In genomic region chr3:171932153-171932567, GRCh38 we compare ENCODE assay signal across 24 cellular contexts.
A peak's percentile ranks its signal among the peaks of the same experiment; 100 is the strongest.
DNase-seq lines count a peak whose midpoint lies in the region; ATAC-seq and TF ChIP-seq lines count a peak whose summit lies in the region.
"Had no signal": no experiment of that assay in that cellular context is flagged by ENCODE, and none has a peak within 500 bp of the region (broad histone marks: within the 10 kb centered on the region; RNA-seq: fewer than 3 reads in every experiment).

No MANE protein-coding gene starts in this region.

- H2BK20ac ChIP-seq in IMR-90 (ENCODE audit: low read depth, low read length): no peak overlapping the region

- no TSS peak for BruUV-seq in IMR-90 (replicated peaks; lab: Mats Ljungman, UMichigan)

- H3K36me3 ChIP-seq in IMR-90 (ENCODE audit: control insufficient read depth, insufficient read depth, low read length) (no peaks in the 10 kb centered on the region), smooth muscle cell (ENCODE audit: low read depth) (no peaks in the 10 kb centered on the region)
- H3K36me3 ChIP-seq: pancreas, thyroid gland had no signal

- no peaks in the 10 kb centered on the region for H3K9me1 ChIP-seq in IMR-90 (ENCODE audit: insufficient read depth, low read length)

- dilution Hi-C loops in IMR-90 (cut with HindIII; ENCODE audit: low sequenced_read_pairs, unreplicated experiment): no loop called here

- H3K27me3 ChIP-seq in IMR-90 (ENCODE audit: control insufficient read depth, insufficient read depth, low read length) (no peaks in the 10 kb centered on the region), smooth muscle cell (ENCODE audit: low read depth) (no peaks in the 10 kb centered on the region)
- H3K27me3 ChIP-seq: pancreas, thyroid gland had no signal

- no CpG with 5 or more reads among the region's 9 CpGs for WGBS in IMR-90 (ENCODE audit: extremely low coverage in 2 of 2, insufficient read length in 1 of 2), 2 experiments
- WGBS in smooth muscle cell (ENCODE audit: low lambda C conversion rate): 48% methylated on average over 9 of the region's 9 CpGs

- no peak overlapping the region for H3K23ac ChIP-seq in IMR-90 (ENCODE audit: low read depth, low read length)

- H2BK120ac ChIP-seq in IMR-90 (ENCODE audit: low read depth, low read length): no peak overlapping the region

- no peak for TF ChIP-seq POLR2A in IMR-90 (IDR thresholded peaks at IDR 0.05; ENCODE audit: low read depth, low read length)

- intact Hi-C loops in IMR-90 (cut with micrococcal nuclease): no loop called here

- no peak overlapping the region for H3K14ac ChIP-seq in IMR-90 (replicated peaks; ENCODE audit: low read depth, low read length)

- H3K4me1 ChIP-seq in IMR-90 (ENCODE audit: control insufficient read depth, insufficient read depth, low read length) (0 out of 2 replicates have a peak, but pooled peaks cover 1% of the 10 kb centered on the region), smooth muscle cell (ENCODE audit: low read depth) (peaks cover 3% of the 10 kb centered on the region)
- H3K4me1 ChIP-seq: thyroid gland had no signal

- no peak overlapping the region for H4K91ac ChIP-seq in IMR-90 (ENCODE audit: insufficient read depth, low read depth, low read length)

- H3K4me2 ChIP-seq in IMR-90 (ENCODE audit: low read depth, low read length): no peak overlapping the region
- peak overlapping the region; percentile 83 for H3K4me2 ChIP-seq in smooth muscle cell
- H3K4me2 ChIP-seq: KMS-11 had no signal

- H2AFZ ChIP-seq in IMR-90 (replicated peaks; ENCODE audit: low read length, poor library complexity) (peak overlapping the region; percentile 69), smooth muscle cell (ENCODE audit: low read depth) (peak overlapping the region; percentile 87)

- no peak for TF ChIP-seq CTCF in IMR-90 (conservative IDR thresholded peaks at IDR 0.05; ENCODE audit: low read depth, low read length)
- TF ChIP-seq CTCF in smooth muscle cell (IDR thresholded peaks at IDR 0.05; ENCODE audit: borderline replicate concordance, insufficient read depth, poor library complexity, severe bottlenecking): no peak

- no peak overlapping the region for H3K4ac ChIP-seq in IMR-90 (ENCODE audit: low read depth, low read length)

- H2AK9ac ChIP-seq in IMR-90 (replicated peaks; ENCODE audit: low read depth, low read length, poor library complexity): no peak overlapping the region

- no peak overlapping the region for H3K56ac ChIP-seq in IMR-90 (ENCODE audit: extremely low read depth, insufficient read depth, low read length)

- CTCF ChIA-PET in IMR-90 (lab: Yijun Ruan, JAX): no interaction called here

- peaks cover 7% of the 10 kb centered on the region for H3F3A ChIP-seq in smooth muscle cell (ENCODE audit: low read depth)

- H4K8ac ChIP-seq in IMR-90 (ENCODE audit: low read depth in 2 of 2, low read length in 2 of 2): no peak overlapping the region

- no peak for DNase-seq in IMR-90
- peak; percentile 44 for DNase-seq in NOMO-1 treated with dmso at 0.1 percent for 144 hours (lab: John Stamatoyannopoulos, UW; ENCODE audit: unreplicated experiment)
- no peak for DNase-seq in left lobe of liver (ENCODE audit: low spot score)
- DNase-seq in smooth muscle cell (lab: John Stamatoyannopoulos, UW; ENCODE audit: unreplicated experiment): no peak
- no peak for DNase-seq in NCI-H1417 treated with DMSO at 0.1 percent for 48 hours (lab: John Stamatoyannopoulos, UW)
- DNase-seq: activated B cell treated with CpG ODN at 0.5 μM for 24 hours; activated CD4-positive, alpha-beta T cell treated with anti-CD3 and anti-CD28 coated beads, Interleukin-2, amount 50 U/mL, for 4 hours; activated CD8-positive, alpha-beta memory T cell treated with anti-CD3 and anti-CD28 coated beads, Interleukin-2, amount 50 U/mL, for 4 hours; CD4-positive, CD25-positive, alpha-beta regulatory T cell; EL; glutamatergic neuron; naive thymus-derived CD8-positive, alpha-beta T cell; NCI-H187; NCI-H69; pancreas; Right ventricle myocardium superior; stimulated activated naive CD8-positive, alpha-beta T cell treated with anti-CD3 and anti-CD28 coated beads, Interleukin-15, Interleukin-2, amounts not matched to agents 100 U/mL and 50 U/mL, for 24 hours; SW 1271; T1000; thyroid gland had no signal

- H2AK5ac ChIP-seq in IMR-90 (ENCODE audit: low read depth, low read length): no peak overlapping the region

- H3K79me1 ChIP-seq in IMR-90 (ENCODE audit: low read depth in 1 of 2, low read length in 2 of 2): no peaks in the 10 kb centered on the region

- no peak overlapping the region for H3K4me3 ChIP-seq in IMR-90 (ENCODE audit: insufficient read depth, low read depth, low read length)
- H3K4me3 ChIP-seq in smooth muscle cell: peak overlapping the region; percentile 27
- H3K4me3 ChIP-seq: pancreas, thyroid gland had no signal

- H2BK15ac ChIP-seq in IMR-90 (ENCODE audit: low read depth, low read length): no peak overlapping the region

- H3K79me2 ChIP-seq in smooth muscle cell (ENCODE audit: low read depth): no peaks in the 10 kb centered on the region

- in situ Hi-C loops in IMR-90 (cut with MboI; ENCODE audit: low sequenced_read_pairs): no loop called here

- H3K18ac ChIP-seq in IMR-90 (ENCODE audit: low read depth, low read length): no peak overlapping the region

- ATAC-seq in IMR-90 (ENCODE audit: low read depth): no peak
- peak; percentile 43 for ATAC-seq in left lobe of liver
- ATAC-seq in HG03565 (IDR thresholded peaks at IDR 0.05; ENCODE audit: unreplicated experiment): no peak
- no peak for ATAC-seq in HG02798 (IDR thresholded peaks at IDR 0.05; ENCODE audit: poor library complexity, unreplicated experiment)
- ATAC-seq: naive thymus-derived CD8-positive, alpha-beta T cell; pancreas; right cardiac atrium; stimulated activated naive CD8-positive, alpha-beta T cell treated with anti-CD3 and anti-CD28 coated beads, Interleukin-15, Interleukin-2, amounts not matched to agents 100 U/mL and 50 U/mL, for 24 hours had no signal

- no peak overlapping the region for H2BK5ac ChIP-seq in IMR-90 (ENCODE audit: low read depth, low read length, poor library complexity, severe bottlenecking)

- H3K9ac ChIP-seq in IMR-90 (ENCODE audit: low read depth, low read length) (no peak overlapping the region), smooth muscle cell (ENCODE audit: low read depth) (peak overlapping the region; percentile 25)
- H3K9ac ChIP-seq: KMS-11 had no signal

- H4K20me1 ChIP-seq in IMR-90 (ENCODE audit: insufficient read depth, low read length): no peaks in the 10 kb centered on the region
- no peaks in the 10 kb centered on the region for H4K20me1 ChIP-seq in smooth muscle cell (ENCODE audit: low read depth)

- no peak for TF ChIP-seq RAD21 in IMR-90 (IDR thresholded peaks at IDR 0.05; ENCODE audit: low read length)

- POLR2A ChIA-PET in IMR-90 (lab: Charles Lee; ENCODE audit: unreplicated experiment): no interaction called here

- no peaks in the 10 kb centered on the region for H3K9me3 ChIP-seq in IMR-90 (ENCODE audit: control insufficient read depth, insufficient read depth, low read length)
- no peaks in the 10 kb centered on the region for H3K9me3 ChIP-seq in smooth muscle cell (replicated peaks; ENCODE audit: low read depth)
- H3K9me3 ChIP-seq: pancreas, thyroid gland had no signal

- no peak overlapping the region for H4K5ac ChIP-seq in IMR-90 (ENCODE audit: low read depth, low read length)

- H3K27ac ChIP-seq in IMR-90 (ENCODE audit: insufficient read depth, low read length) (no peak overlapping the region), smooth muscle cell (ENCODE audit: low read depth) (peak overlapping the region; percentile 60)
- H3K27ac ChIP-seq: KMS-11, pancreas, thyroid gland had no signal

TF ChIP-seq in IMR-90, 13 proteins besides CTCF, POLR2A, EP300 and RAD21:
- no peak for TF ChIP-seq MAFK (IDR thresholded peaks at IDR 0.05; ENCODE audit: low read depth, low read length)
- no peak for TF ChIP-seq NFE2L2 (IDR thresholded peaks at IDR 0.05; ENCODE audit: low read depth, low read length)
- no peak for TF ChIP-seq RFX5 (IDR thresholded peaks at IDR 0.05; ENCODE audit: low read depth, low read length)
- no peak for TF ChIP-seq FOS (IDR thresholded peaks at IDR 0.05; ENCODE audit: low read depth, low read length)
- no peak for TF ChIP-seq BHLHE40 (IDR thresholded peaks at IDR 0.05; ENCODE audit: low read depth, low read length)
- no peak for TF ChIP-seq CHD1 (IDR thresholded peaks at IDR 0.05; ENCODE audit: low read depth, low read length)
- TF ChIP-seq RCOR1 (IDR thresholded peaks at IDR 0.05; ENCODE audit: insufficient replicate concordance, low read length): no peak
- TF ChIP-seq SMC3 (IDR thresholded peaks at IDR 0.05; ENCODE audit: low read depth, low read length): no peak
- no peak for TF ChIP-seq MAZ (IDR thresholded peaks at IDR 0.05; ENCODE audit: borderline replicate concordance, low read depth, low read length)
- no peak for TF ChIP-seq CEBPB (IDR thresholded peaks at IDR 0.05; ENCODE audit: low read depth, low read length)
- TF ChIP-seq MXI1 (IDR thresholded peaks at IDR 0.05; ENCODE audit: borderline replicate concordance, low read depth, low read length): no peak
- TF ChIP-seq ELK1 (IDR thresholded peaks at IDR 0.05; ENCODE audit: borderline replicate concordance, low read depth, low read length): no peak
- no peak for TF ChIP-seq USF2 (IDR thresholded peaks at IDR 0.05; ENCODE audit: low read depth, low read length)
